8 cellular contexts compared by ENCODE assay signal in genomic region chr10:47705698-47706414, GRCh38. TPM values are rescaled to one million over a fixed set of nuclear protein-coding genes. Genes with fewer than 3 reads are reported as not detected.
A peak's percentile ranks its signal among the peaks of the same experiment; 100 is the strongest.
DNase-seq lines count a peak whose midpoint lies in the region; ATAC-seq, FAIRE-seq and TF ChIP-seq lines count a peak whose summit lies in the region.
"Not testable (repeated sequence)": the region's sequence is repeated elsewhere in the genome, so short reads cannot be mapped to it uniquely, and the experiment has no call there.

No MANE protein-coding gene starts in this region.

- H3K27ac ChIP-seq in keratinocyte (ENCODE audit: control insufficient read depth, insufficient read depth, low read length) (peak overlapping the region; percentile 20), tibial nerve (peak overlapping the region; percentile 26 to 86 (median 76))

- TF ChIP-seq CTCF in LNCaP clone FGC (IDR thresholded peaks at IDR 0.05; ENCODE audit: control insufficient read depth, extremely low read depth, insufficient read depth); activated CD8-positive, alpha-beta T cell treated with anti-CD3 and anti-CD28 coated beads for 36 hours (IDR thresholded peaks at IDR 0.05); cardiac fibroblast (IDR thresholded peaks at IDR 0.05; ENCODE audit: low read depth, low read length); keratinocyte (optimal IDR thresholded peaks at IDR 0.05 in 1 of 3, IDR thresholded peaks at IDR 0.05 in 1 of 3, conservative IDR thresholded peaks at IDR 0.05 in 1 of 3; ENCODE audit: extremely low read depth in 1 of 3, insufficient read depth in 2 of 3, low read length in 3 of 3); tibial nerve (IDR thresholded peaks at IDR 0.05): not testable (repeated sequence)

- H3K27ac Mint-ChIP-seq in activated CD8-positive, alpha-beta T cell treated with anti-CD3 and anti-CD28 coated beads for 36 hours: not testable (repeated sequence)

- 0 to 1% methylated on average over 13 to 45 of the region's 66 CpGs for WGBS in tibial nerve, 2 donors

- peak overlapping the region; percentile 55 for H3K4me3 Mint-ChIP-seq in activated CD8-positive, alpha-beta T cell treated with anti-CD3 and anti-CD28 coated beads for 36 hours

- peak overlapping the region; percentile 22 for H3K4me2 ChIP-seq in keratinocyte (ENCODE audit: control insufficient read depth, extremely low read depth, insufficient read depth, low read depth, low read length)
- H3K4me2 ChIP-seq in skeletal muscle satellite cell (ENCODE audit: low read length): peak overlapping the region; percentile 41

- H3K9ac ChIP-seq in keratinocyte (ENCODE audit: control insufficient read depth, extremely low read depth, insufficient read depth, low read length): peak overlapping the region; percentile 47
- peak overlapping the region; percentile 70 for H3K9ac ChIP-seq in skeletal muscle satellite cell (ENCODE audit: low read depth, low read length)

- H3K27me3 Mint-ChIP-seq in activated CD8-positive, alpha-beta T cell treated with anti-CD3 and anti-CD28 coated beads for 36 hours: not testable (repeated sequence)

- not testable (repeated sequence) for H3K9me3 ChIP-seq in keratinocyte (ENCODE audit: control insufficient read depth, low read depth, low read length); skeletal muscle satellite cell (replicated peaks; ENCODE audit: low read length); tibial nerve

- not testable (repeated sequence) for H3K36me3 Mint-ChIP-seq in activated CD8-positive, alpha-beta T cell treated with anti-CD3 and anti-CD28 coated beads for 36 hours (ENCODE audit: low read depth)

- H3K36me3 ChIP-seq in keratinocyte (ENCODE audit: control insufficient read depth in 2 of 2, extremely low read depth in 1 of 2, insufficient read depth in 2 of 2, low read length in 2 of 2); skeletal muscle satellite cell (ENCODE audit: insufficient read depth, low read length); tibial nerve: not testable (repeated sequence)

- FAIRE-seq in keratinocyte (lab: Jason Lieb, UNC): not testable (repeated sequence)

- H3K4me1 ChIP-seq in keratinocyte (ENCODE audit: control insufficient read depth, extremely low read depth, insufficient read depth, low read length); skeletal muscle satellite cell (ENCODE audit: control insufficient read depth, insufficient read depth, low read length); tibial nerve: not testable (repeated sequence)

- intact Hi-C loops in activated CD8-positive, alpha-beta T cell treated with anti-CD3 and anti-CD28 coated beads for 36 hours (cut with micrococcal nuclease): not testable (repeated sequence)

- H3K9me3 Mint-ChIP-seq in activated CD8-positive, alpha-beta T cell treated with anti-CD3 and anti-CD28 coated beads for 36 hours: not testable (repeated sequence)

- not testable (repeated sequence) for DNase-seq in LNCaP clone FGC (ENCODE audit: low read depth); keratinocyte (ENCODE audit: low read depth, low spot score)
- peak; percentile 69 for DNase-seq in activated CD8-positive, alpha-beta T cell treated with anti-CD3 and anti-CD28 coated beads for 36 hours
- DNase-seq in cardiac fibroblast (ENCODE audit: low read depth in 2 of 2): peak; percentile 4 to 24
- DNase-seq in tibial nerve (ENCODE audit: low spot score in 2 of 2): peak; percentile 53 to 63

- TF ChIP-seq EP300 in tibial nerve (IDR thresholded peaks at IDR 0.05): not testable (repeated sequence)

- peak in 1 of 2 donors; percentile 53 for TF ChIP-seq POLR2A in tibial nerve (IDR thresholded peaks at IDR 0.05)

- peak overlapping the region; percentile 48 for H3K4me3 ChIP-seq in LNCaP clone FGC (ENCODE audit: low read depth, low read length)
- peak overlapping the region; percentile 29 to 30 for H3K4me3 ChIP-seq in cardiac fibroblast (replicated peaks in 1 of 2; ENCODE audit: low read depth in 2 of 2, low read length in 2 of 2)
- peak overlapping the region in 1 of 3 experiments; percentile 14 for H3K4me3 ChIP-seq in keratinocyte (ENCODE audit: control insufficient read depth in 2 of 3, extremely low read depth in 1 of 3, insufficient read depth in 2 of 3, low read depth in 1 of 3, low read length in 3 of 3)
- H3K4me3 ChIP-seq in skeletal muscle satellite cell (ENCODE audit: low read length): peak overlapping the region; percentile 52
- peak overlapping the region in 3 of 4 donors; percentile 34 to 51 (median 36) for H3K4me3 ChIP-seq in tibial nerve

- not testable (repeated sequence) for H2AFZ ChIP-seq in keratinocyte (ENCODE audit: control insufficient read depth, low read length)

- ATAC-seq in GM18861 (IDR thresholded peaks at IDR 0.05; ENCODE audit: unreplicated experiment): peak; percentile 81
- ATAC-seq in HG02678 (IDR thresholded peaks at IDR 0.05; ENCODE audit: unreplicated experiment): peak; percentile 93
- ATAC-seq in activated CD8-positive, alpha-beta T cell treated with anti-CD3 and anti-CD28 coated beads for 36 hours: peak; percentile 99

- not testable (repeated sequence) for H3K9me1 ChIP-seq in keratinocyte (ENCODE audit: control insufficient read depth, extremely low read depth, insufficient read depth, low read length)

- H3K4me1 Mint-ChIP-seq in activated CD8-positive, alpha-beta T cell treated with anti-CD3 and anti-CD28 coated beads for 36 hours (ENCODE audit: low read depth): not testable (repeated sequence)

- not testable (repeated sequence) for H3K27me3 ChIP-seq in keratinocyte (ENCODE audit: control insufficient read depth, extremely low read depth, insufficient read depth, low read length); skeletal muscle satellite cell (ENCODE audit: control insufficient read depth, insufficient read depth, low read length); tibial nerve

- POLR2A ChIA-PET in activated CD8-positive, alpha-beta T cell treated with anti-CD3 and anti-CD28 coated beads for 36 hours (lab: Charles Lee): not testable (repeated sequence)

- not testable (repeated sequence) for H3K79me2 ChIP-seq in keratinocyte (ENCODE audit: control insufficient read depth, insufficient read depth, low read length)

- CTCF ChIA-PET in activated CD8-positive, alpha-beta T cell treated with anti-CD3 and anti-CD28 coated beads for 36 hours (lab: Charles Lee): not testable (repeated sequence)

- dilution Hi-C loops in keratinocyte (cut with MboI; ENCODE audit: extremely low pct_ligation_motif_present, low sequenced_read_pairs): not testable (repeated sequence)

- H4K20me1 ChIP-seq in keratinocyte (ENCODE audit: control insufficient read depth, extremely low read depth, insufficient read depth, low read length): not testable (repeated sequence)

RNA-seq across cellular contexts. Expression of gene SYT15B, which starts 57.5 kb away (rescaled TPM):
- total RNA-seq in activated CD8-positive, alpha-beta T cell treated with anti-CD3 and anti-CD28 coated beads for 36 hours: under 1 TPM; 0.16 TPM
- 0.13 TPM in 1 of 3 replicates, not detected in the others for polyA plus RNA-seq in keratinocyte
- polyA plus RNA-seq in keratinocyte (2011; ENCODE audit: low read depth): not detected
- not detected in 2 replicates for polyA plus RNA-seq in keratinocyte (2011; cell fraction: cytosol; rRNA removed)
- polyA plus RNA-seq in keratinocyte (2011; cell fraction: nucleus; rRNA removed): 0.06 TPM in 1 of 2 replicates, not detected in the other
- 0.07 and 0.28 TPM in 2 replicates for polyA plus RNA-seq in keratinocyte (2012; ENCODE audit: low replicate concordance)
- 0.03 to 0.10 TPM in 2 of 3 replicates, not detected in the other for polyA minus RNA-seq in keratinocyte
- not detected for polyA minus RNA-seq in keratinocyte (2011; cell fraction: cytosol; rRNA and poly(A)+ RNA removed)
- not detected in 2 replicates for polyA minus RNA-seq in keratinocyte (2011; cell fraction: nucleus; rRNA and poly(A)+ RNA removed)
- total RNA-seq in skeletal muscle satellite cell (2012; rRNA removed): under 0.01 TPM in 1 of 2 replicates, not detected in the other
- 10 to 100 TPM in 2 of 4 donors, 1 to 10 TPM in 2; 4.6 to 15.5 (median 8.8) TPM for total RNA-seq in tibial nerve

Comparison
In these comparisons a context has a peak if more than half of its experiments do, and no peak if none do; other contexts are left out.
1. RNA of gene SYT15B, which starts 57.5 kb away (total RNA-seq): 4.6 to 15.5 TPM in tibial nerve; 0.16 TPM in activated CD8-positive, alpha-beta T cell treated with anti-CD3 and anti-CD28 coated beads for 36 hours; every median in the first group is over 4 times any median in the second.
2. Peak in every context shown above with its lines, with median percentiles within 50 percentile points of each other: ATAC-seq.